1 cellular context compared by ENCODE assay signal in the genomic region with DNA sequence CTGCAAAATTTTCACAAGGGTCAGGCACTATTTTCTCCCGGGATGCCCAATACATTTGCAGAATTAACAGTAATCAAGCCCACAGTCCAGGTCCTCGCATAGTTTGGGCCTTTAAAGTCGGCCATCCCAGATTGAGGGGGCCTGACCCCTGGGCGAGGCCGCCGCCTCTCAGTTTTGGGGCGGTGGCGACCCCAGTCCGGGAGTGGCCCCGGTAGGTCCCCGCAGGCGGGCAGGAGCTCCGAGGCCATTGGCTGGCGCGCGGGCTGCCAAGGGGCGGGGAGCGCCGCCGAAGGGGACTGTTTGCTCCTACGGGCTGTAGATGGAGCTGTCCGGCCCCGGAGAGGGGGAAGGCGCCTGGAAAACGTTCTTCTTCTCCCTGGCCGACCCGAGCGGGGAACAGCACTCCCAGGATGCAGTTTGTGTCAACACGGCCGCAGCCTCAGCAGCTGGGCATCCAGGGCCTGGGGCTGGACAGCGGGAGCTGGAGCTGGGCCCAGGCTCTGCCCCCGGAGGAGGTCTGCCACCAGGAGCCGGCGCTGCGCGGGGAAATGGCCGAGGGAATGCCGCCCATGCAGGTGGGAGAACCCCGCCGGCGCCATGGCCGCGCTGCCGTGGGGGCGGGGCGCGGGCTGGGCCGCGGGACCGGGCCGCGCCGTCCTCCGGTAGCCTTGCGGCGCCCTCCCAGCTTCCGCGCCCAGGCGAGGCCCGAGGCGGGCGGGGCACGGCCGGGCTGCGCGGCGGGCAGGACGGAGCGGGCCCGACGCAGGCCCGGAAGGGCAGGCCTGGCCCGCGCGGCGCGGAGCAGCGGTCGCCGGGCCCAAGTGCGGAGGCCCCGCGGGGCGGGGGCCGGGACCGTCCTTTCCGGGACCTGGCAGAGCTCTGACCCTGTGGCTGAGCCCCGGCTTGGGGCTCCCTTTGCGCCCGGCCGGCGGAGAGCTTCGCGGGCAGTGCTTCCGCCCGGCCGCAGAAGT.
TF ChIP-seq lines count a peak whose summit lies in the region.

TSS of gene ZNF282 (plus strand) at position 367 of the 971 bp plus-strand sequence. CDS start at position 411, 44 bp downstream.

TF ChIP-seq in WTC11, 78 proteins besides CTCF, POLR2A, EP300 and RAD21 (continued from another document):
- no peak for TF ChIP-seq MXD4 (CRISPR knock-in tag; IDR thresholded peaks at IDR 0.05; ENCODE audit: borderline replicate concordance)
- TF ChIP-seq GRHL2 (CRISPR knock-in tag; IDR thresholded peaks at IDR 0.05; ENCODE audit: insufficient replicate concordance, severe bottlenecking), result no peak
- peak; percentile 73 for TF ChIP-seq SP1 (CRISPR knock-in tag; conservative IDR thresholded peaks at IDR 0.05)
- TF ChIP-seq, protein P1, sequence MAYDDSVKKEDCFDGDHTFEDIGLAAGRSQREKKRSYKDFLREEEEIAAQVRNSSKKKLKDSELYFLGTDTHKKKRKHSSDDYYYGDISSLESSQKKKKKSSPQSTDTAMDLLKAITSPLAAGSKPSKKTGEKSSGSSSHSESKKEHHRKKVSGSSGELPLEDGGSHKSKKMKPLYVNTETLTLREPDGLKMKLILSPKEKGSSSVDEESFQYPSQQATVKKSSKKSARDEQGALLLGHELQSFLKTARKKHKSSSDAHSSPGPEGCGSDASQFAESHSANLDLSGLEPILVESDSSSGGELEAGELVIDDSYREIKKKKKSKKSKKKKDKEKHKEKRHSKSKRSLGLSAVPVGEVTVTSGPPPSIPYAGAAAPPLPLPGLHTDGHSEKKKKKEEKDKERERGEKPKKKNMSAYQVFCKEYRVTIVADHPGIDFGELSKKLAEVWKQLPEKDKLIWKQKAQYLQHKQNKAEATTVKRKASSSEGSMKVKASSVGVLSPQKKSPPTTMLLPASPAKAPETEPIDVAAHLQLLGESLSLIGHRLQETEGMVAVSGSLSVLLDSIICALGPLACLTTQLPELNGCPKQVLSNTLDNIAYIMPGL (CRISPR knock-in tag; IDR thresholded peaks at IDR 0.05), result peak; percentile 95
- TF ChIP-seq, protein P2, sequence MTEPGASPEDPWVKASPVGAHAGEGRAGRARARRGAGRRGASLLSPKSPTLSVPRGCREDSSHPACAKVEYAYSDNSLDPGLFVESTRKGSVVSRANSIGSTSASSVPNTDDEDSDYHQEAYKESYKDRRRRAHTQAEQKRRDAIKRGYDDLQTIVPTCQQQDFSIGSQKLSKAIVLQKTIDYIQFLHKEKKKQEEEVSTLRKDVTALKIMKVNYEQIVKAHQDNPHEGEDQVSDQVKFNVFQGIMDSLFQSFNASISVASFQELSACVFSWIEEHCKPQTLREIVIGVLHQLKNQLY (CRISPR knock-in tag; IDR thresholded peaks at IDR 0.05), result peak; percentile 63; the same call in 1 of the 2 replicates
- TF ChIP-seq, protein P3, sequence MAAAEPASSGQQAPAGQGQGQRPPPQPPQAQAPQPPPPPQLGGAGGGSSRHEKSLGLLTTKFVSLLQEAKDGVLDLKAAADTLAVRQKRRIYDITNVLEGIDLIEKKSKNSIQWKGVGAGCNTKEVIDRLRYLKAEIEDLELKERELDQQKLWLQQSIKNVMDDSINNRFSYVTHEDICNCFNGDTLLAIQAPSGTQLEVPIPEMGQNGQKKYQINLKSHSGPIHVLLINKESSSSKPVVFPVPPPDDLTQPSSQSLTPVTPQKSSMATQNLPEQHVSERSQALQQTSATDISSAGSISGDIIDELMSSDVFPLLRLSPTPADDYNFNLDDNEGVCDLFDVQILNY (CRISPR knock-in tag; IDR thresholded peaks at IDR 0.05), result peak; percentile 57; the same call in 1 of the 2 replicates
- TF ChIP-seq TEAD1 (CRISPR knock-in tag; IDR thresholded peaks at IDR 0.05), result no peak; the same call in 1 of the 2 replicates
- no peak for TF ChIP-seq ZNF138 (CRISPR knock-in tag; conservative IDR thresholded peaks at IDR 0.05)
- TF ChIP-seq EMX1 (CRISPR knock-in tag; IDR thresholded peaks at IDR 0.05), result no peak
- no peak for TF ChIP-seq CBFB (CRISPR knock-in tag; IDR thresholded peaks at IDR 0.05; ENCODE audit: low read depth)
- TF ChIP-seq, protein P4, sequence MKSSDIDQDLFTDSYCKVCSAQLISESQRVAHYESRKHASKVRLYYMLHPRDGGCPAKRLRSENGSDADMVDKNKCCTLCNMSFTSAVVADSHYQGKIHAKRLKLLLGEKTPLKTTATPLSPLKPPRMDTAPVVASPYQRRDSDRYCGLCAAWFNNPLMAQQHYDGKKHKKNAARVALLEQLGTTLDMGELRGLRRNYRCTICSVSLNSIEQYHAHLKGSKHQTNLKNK (CRISPR knock-in tag; IDR thresholded peaks at IDR 0.05), result no peak
- no peak for TF ChIP-seq ZNF232 (CRISPR knock-in tag; IDR thresholded peaks at IDR 0.05)
- TF ChIP-seq, protein P5, sequence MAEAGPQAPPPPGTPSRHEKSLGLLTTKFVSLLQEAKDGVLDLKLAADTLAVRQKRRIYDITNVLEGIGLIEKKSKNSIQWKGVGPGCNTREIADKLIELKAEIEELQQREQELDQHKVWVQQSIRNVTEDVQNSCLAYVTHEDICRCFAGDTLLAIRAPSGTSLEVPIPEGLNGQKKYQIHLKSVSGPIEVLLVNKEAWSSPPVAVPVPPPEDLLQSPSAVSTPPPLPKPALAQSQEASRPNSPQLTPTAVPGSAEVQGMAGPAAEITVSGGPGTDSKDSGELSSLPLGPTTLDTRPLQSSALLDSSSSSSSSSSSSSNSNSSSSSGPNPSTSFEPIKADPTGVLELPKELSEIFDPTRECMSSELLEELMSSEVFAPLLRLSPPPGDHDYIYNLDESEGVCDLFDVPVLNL (CRISPR knock-in tag; IDR thresholded peaks at IDR 0.05; ENCODE audit: borderline replicate concordance, low read depth), result no peak
- TF ChIP-seq NFE2L1 (CRISPR knock-in tag; IDR thresholded peaks at IDR 0.05), result 0 out of 2 replicates have a peak, but pooled peaks have one; percentile 37
- TF ChIP-seq, protein P6, sequence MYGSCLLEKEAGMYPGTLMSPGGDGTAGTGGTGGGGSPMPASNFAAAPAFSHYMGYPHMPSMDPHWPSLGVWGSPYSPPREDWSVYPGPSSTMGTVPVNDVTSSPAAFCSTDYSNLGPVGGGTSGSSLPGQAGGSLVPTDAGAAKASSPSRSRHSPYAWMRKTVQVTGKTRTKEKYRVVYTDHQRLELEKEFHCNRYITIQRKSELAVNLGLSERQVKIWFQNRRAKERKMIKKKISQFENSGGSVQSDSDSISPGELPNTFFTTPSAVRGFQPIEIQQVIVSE (CRISPR knock-in tag; IDR thresholded peaks at IDR 0.05; ENCODE audit: borderline replicate concordance), result no peak
- TF ChIP-seq, protein P7, sequence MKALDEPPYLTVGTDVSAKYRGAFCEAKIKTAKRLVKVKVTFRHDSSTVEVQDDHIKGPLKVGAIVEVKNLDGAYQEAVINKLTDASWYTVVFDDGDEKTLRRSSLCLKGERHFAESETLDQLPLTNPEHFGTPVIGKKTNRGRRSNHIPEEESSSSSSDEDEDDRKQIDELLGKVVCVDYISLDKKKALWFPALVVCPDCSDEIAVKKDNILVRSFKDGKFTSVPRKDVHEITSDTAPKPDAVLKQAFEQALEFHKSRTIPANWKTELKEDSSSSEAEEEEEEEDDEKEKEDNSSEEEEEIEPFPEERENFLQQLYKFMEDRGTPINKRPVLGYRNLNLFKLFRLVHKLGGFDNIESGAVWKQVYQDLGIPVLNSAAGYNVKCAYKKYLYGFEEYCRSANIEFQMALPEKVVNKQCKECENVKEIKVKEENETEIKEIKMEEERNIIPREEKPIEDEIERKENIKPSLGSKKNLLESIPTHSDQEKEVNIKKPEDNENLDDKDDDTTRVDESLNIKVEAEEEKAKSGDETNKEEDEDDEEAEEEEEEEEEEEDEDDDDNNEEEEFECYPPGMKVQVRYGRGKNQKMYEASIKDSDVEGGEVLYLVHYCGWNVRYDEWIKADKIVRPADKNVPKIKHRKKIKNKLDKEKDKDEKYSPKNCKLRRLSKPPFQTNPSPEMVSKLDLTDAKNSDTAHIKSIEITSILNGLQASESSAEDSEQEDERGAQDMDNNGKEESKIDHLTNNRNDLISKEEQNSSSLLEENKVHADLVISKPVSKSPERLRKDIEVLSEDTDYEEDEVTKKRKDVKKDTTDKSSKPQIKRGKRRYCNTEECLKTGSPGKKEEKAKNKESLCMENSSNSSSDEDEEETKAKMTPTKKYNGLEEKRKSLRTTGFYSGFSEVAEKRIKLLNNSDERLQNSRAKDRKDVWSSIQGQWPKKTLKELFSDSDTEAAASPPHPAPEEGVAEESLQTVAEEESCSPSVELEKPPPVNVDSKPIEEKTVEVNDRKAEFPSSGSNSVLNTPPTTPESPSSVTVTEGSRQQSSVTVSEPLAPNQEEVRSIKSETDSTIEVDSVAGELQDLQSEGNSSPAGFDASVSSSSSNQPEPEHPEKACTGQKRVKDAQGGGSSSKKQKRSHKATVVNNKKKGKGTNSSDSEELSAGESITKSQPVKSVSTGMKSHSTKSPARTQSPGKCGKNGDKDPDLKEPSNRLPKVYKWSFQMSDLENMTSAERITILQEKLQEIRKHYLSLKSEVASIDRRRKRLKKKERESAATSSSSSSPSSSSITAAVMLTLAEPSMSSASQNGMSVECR (CRISPR knock-in tag; IDR thresholded peaks at IDR 0.05; ENCODE audit: borderline replicate concordance), result peak; percentile 77; the same call in 1 of the 2 replicates
- TF ChIP-seq CREM (CRISPR knock-in tag; IDR thresholded peaks at IDR 0.05), result peak; percentile 68; the same call in 1 of the 2 replicates
- TF ChIP-seq, protein P8, sequence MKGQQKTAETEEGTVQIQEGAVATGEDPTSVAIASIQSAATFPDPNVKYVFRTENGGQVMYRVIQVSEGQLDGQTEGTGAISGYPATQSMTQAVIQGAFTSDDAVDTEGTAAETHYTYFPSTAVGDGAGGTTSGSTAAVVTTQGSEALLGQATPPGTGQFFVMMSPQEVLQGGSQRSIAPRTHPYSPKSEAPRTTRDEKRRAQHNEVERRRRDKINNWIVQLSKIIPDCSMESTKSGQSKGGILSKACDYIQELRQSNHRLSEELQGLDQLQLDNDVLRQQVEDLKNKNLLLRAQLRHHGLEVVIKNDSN (CRISPR knock-in tag; IDR thresholded peaks at IDR 0.05), result 0 out of 2 replicates have a peak, but pooled peaks have one; percentile 30
- TF ChIP-seq ZNF281 (CRISPR knock-in tag; IDR thresholded peaks at IDR 0.05), result 0 out of 2 replicates have a peak, but pooled peaks have one; percentile 39
- TF ChIP-seq FOXP1 (CRISPR knock-in tag; IDR thresholded peaks at IDR 0.05; ENCODE audit: borderline replicate concordance), result peak; percentile 73
